Comparison of ENCODE assay signal across 15 cellular contexts in genomic region chr14:37251778-37252177, GRCh38. TPM values are rescaled to one million over a fixed set of nuclear protein-coding genes. Genes with fewer than 3 reads are reported as not detected.
A peak's percentile ranks its signal among the peaks of the same experiment; 100 is the strongest.
DNase-seq lines count a peak whose midpoint lies in the region; ATAC-seq and TF ChIP-seq lines count a peak whose summit lies in the region.
"Had no signal": no experiment of that assay in that cellular context is flagged by ENCODE, and none has a peak within 500 bp of the region (broad histone marks: within the 10 kb centered on the region; RNA-seq: fewer than 3 reads in every experiment).

No MANE protein-coding gene starts in this region.

- no peaks in the 10 kb centered on the region for H3K79me2 ChIP-seq in OCI-LY7 (ENCODE audit: insufficient read depth, low read depth, low read length)

- no peak overlapping the region for H3K27ac ChIP-seq in OCI-LY7 (ENCODE audit: low read depth, low read length, poor library complexity, severe bottlenecking)
- H3K27ac ChIP-seq in A673 (ENCODE audit: low read depth, low read length, poor library complexity, severe bottlenecking), result no peak overlapping the region
- H3K27ac ChIP-seq: body of pancreas had no signal

- no peaks in the 10 kb centered on the region for H3K4me1 ChIP-seq in OCI-LY7 (ENCODE audit: insufficient read depth, low read length, poor library complexity, severe bottlenecking)
- peaks cover 26% of the 10 kb centered on the region for H3K4me1 ChIP-seq in A673 (ENCODE audit: insufficient read depth, low read length, poor library complexity, severe bottlenecking)
- H3K4me1 ChIP-seq: body of pancreas had no signal

- H3K9me2 ChIP-seq in OCI-LY7 (ENCODE audit: insufficient read depth, low read length), result no peaks in the 10 kb centered on the region; the same call in 1 of the 2 replicates

- H2AFZ ChIP-seq in OCI-LY7 (ENCODE audit: low read length), result no peak overlapping the region

- H3K27me3 ChIP-seq in A673 (replicated peaks; ENCODE audit: insufficient read depth, low read depth, low read length, poor library complexity), result no peaks in the 10 kb centered on the region
- H3K27me3 ChIP-seq: body of pancreas had no signal

- H3K9me3 ChIP-seq in OCI-LY7 (ENCODE audit: low read length), result no peaks in the 10 kb centered on the region
- no peaks in the 10 kb centered on the region for H3K9me3 ChIP-seq in A673 (ENCODE audit: low read depth, low read length, poor library complexity, severe bottlenecking)
- H3K9me3 ChIP-seq: body of pancreas had no signal

- CTCF ChIA-PET in OCI-LY7 (lab: Charles Lee; ENCODE audit: unreplicated experiment) (no interaction called here), A673 (lab: Charles Lee) (interaction anchor here (0.6 kb wide), 1 partner anchor 1746 kb away, joined by 4 read pairs; no protein-coding TSS in a partner anchor)

- peak; percentile 32 for ATAC-seq in left lobe of liver
- no peak for ATAC-seq in GM21528 (IDR thresholded peaks at IDR 0.05; ENCODE audit: low FRiP score, unreplicated experiment)
- ATAC-seq in GM21825 (IDR thresholded peaks at IDR 0.05; ENCODE audit: unreplicated experiment), result no peak
- ATAC-seq: activated CD4-positive, alpha-beta T cell treated with anti-CD3 and anti-CD28 coated beads for 36 hours; body of pancreas; left ventricle myocardium superior had no signal

- DNase-seq in ELR (ENCODE audit: low read depth) (peak; percentile 15), HT-29 (ENCODE audit: low spot score) (peak; percentile 40), OCI-LY7 (ENCODE audit: low spot score) (no peak), left lobe of liver (ENCODE audit: low spot score) (no peak), A673 (ENCODE audit: low spot score) (no peak)
- DNase-seq: activated CD4-positive, alpha-beta T cell treated with anti-CD3 and anti-CD28 coated beads for 36 hours; activated CD8-positive, alpha-beta memory T cell treated with anti-CD3 and anti-CD28 coated beads, Interleukin-2, amount 50 U/mL, for 48 hours; activated naive CD4-positive, alpha-beta T cell treated with anti-CD3 and anti-CD28 coated beads for 36 hours; body of pancreas; CD4-positive, alpha-beta T cell; left ventricle myocardium superior; NCI-H524 treated with DMSO at 0.1 percent for 48 hours; T-helper 2 cell had no signal

- BruUV-seq in OCI-LY7 (replicated peaks; lab: Mats Ljungman, UMichigan), result no TSS peak
- BruUV-seq in A673 (replicated peaks; lab: Mats Ljungman, UMichigan), result no TSS peak

- intact Hi-C loops in OCI-LY7 (cut with micrococcal nuclease; ENCODE audit: unreplicated experiment) (no loop called here), A673 (cut with micrococcal nuclease; ENCODE audit: unreplicated experiment) (no loop called here)

- H3K4me3 ChIP-seq in OCI-LY7 (ENCODE audit: low read depth, low read length, poor library complexity, severe bottlenecking), result no peak overlapping the region
- H3K4me3 ChIP-seq in A673 (ENCODE audit: low read depth, low read length, poor library complexity, severe bottlenecking), result no peak overlapping the region
- H3K4me3 ChIP-seq: body of pancreas had no signal

- POLR2A ChIA-PET in OCI-LY7 (lab: Charles Lee), result no interaction called here
- POLR2A ChIA-PET in A673 (lab: Charles Lee; ENCODE audit: low non-redundant PET), result interaction anchor here (0.7 kb wide), 1 partner anchor 135 kb away, joined by 4 read pairs; no protein-coding TSS in a partner anchor

- no peaks in the 10 kb centered on the region for H3K36me3 ChIP-seq in OCI-LY7 (ENCODE audit: insufficient read depth, low read length)
- H3K36me3 ChIP-seq in A673 (ENCODE audit: insufficient read depth, low read length, poor library complexity, severe bottlenecking), result no peaks in the 10 kb centered on the region

- no peak overlapping the region for H3K4me2 ChIP-seq in OCI-LY7 (ENCODE audit: low read length)

- 0 out of 2 replicates have a peak, but pooled peaks have one; percentile 15 for TF ChIP-seq CTCF in OCI-LY7 (conservative IDR thresholded peaks at IDR 0.05; ENCODE audit: low read length)
- no peak; the same call in 1 of the 2 replicates for TF ChIP-seq CTCF in A673 (conservative IDR thresholded peaks at IDR 0.05; ENCODE audit: low read depth, low read length)

- H4K20me1 ChIP-seq in OCI-LY7 (ENCODE audit: insufficient read depth, low read length), result no peaks in the 10 kb centered on the region

RNA-seq across cellular contexts. Expression of gene MIPOL1, which starts 54.0 kb away (rescaled TPM):
- 0.10 and 0.51 TPM in 2 replicates for total RNA-seq in HT-29 (2014; rRNA removed; shearing (Covaris generic))
- not detected in 2 replicates for total RNA-seq in OCI-LY7 (2014; rRNA removed; shearing (Covaris generic))
- total RNA-seq in OCI-LY7 (2022) (not detected in 2 replicates), left lobe of liver (2.8 TPM), A673 (2021) (15.0 and 23.2 TPM in 2 replicates)

Comparison
In these comparisons a context has a peak if more than half of its experiments do, and no peak if none do; other contexts are left out.
1. DNase-seq: peak in ELR (single experiment) and HT-29 (single experiment); none in OCI-LY7 (single experiment), left lobe of liver (single experiment) and A673 (single experiment).